Comparison of ENCODE assay signal across 19 cellular contexts in the genomic region with DNA sequence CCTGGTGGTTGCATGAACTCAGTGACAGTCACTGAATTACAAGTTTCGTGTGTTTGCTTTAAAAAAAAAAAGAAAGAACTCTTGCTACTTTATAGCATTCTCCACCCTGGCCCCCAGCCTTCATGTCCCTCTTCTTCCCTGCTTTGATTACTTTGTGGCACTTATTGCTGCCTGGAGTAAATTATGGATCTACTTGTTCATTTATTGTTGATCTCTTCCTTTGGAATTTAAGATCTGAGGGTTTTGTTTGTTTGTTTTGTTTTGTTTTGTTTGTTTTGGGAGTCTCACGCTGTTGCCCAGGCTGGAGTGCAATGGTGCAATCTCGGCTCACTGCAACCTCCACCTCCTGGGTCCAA.
A peak's percentile ranks its signal among the peaks of the same experiment; 100 is the strongest.
DNase-seq lines count a peak whose midpoint lies in the region; ATAC-seq, FAIRE-seq and TF ChIP-seq lines count a peak whose summit lies in the region.
"Had no signal": no experiment of that assay in that cellular context is flagged by ENCODE, and none has a peak within 500 bp of the region (broad histone marks: within the 10 kb centered on the region; RNA-seq: fewer than 3 reads in every experiment).

No MANE protein-coding gene starts in this region.

- no peak for DNase-seq in OCI-LY7 (ENCODE audit: low spot score)
- no peak for DNase-seq in esophagus squamous epithelium (lab: John Stamatoyannopoulos, UW)
- no peak for DNase-seq in pancreas
- no peak for DNase-seq in upper lobe of left lung
- DNase-seq in hypothalamus (lab: John Stamatoyannopoulos, UW): no peak
- DNase-seq in iPS-NIHi11 (ENCODE audit: low spot score): no peak
- no peak for DNase-seq in activated CD4-positive, alpha-beta memory T cell treated with anti-CD3 and anti-CD28 coated beads for 36 hours
- DNase-seq: activated CD4-positive, alpha-beta T cell treated with anti-CD3 and anti-CD28 coated beads, Interleukin-2, amount 50 U/mL, for 1 hour; activated naive CD8-positive, alpha-beta T cell treated with anti-CD3 and anti-CD28 coated beads, Interleukin-2, amount 10 ng/mL, durations not matched to agents 7 days and 5 days; activated T-cell treated with anti-CD3 and anti-CD28 coated beads, Interleukin-2, amount 50 U/mL, for 24 hours; midbrain; NCI-H2227 treated with DMSO at 0.1 percent for 48 hours; stimulated activated CD4-positive, alpha-beta T cell treated with anti-CD3 and anti-CD28 coated beads, Interleukin-2, amount 100 ng/mL, for 48 hours had no signal

- H3K27ac ChIP-seq in OCI-LY7 (ENCODE audit: low read depth, low read length, poor library complexity, severe bottlenecking) (peak overlapping the region; percentile 100), esophagus squamous epithelium (peak overlapping the region; percentile 16 to 79 (median 68)), pancreas (peak overlapping the region in 3 of 4 donors; percentile 35 to 58 (median 47)), upper lobe of left lung (peak overlapping the region; percentile 8 to 60 (median 34))
- H3K27ac ChIP-seq: cardiac muscle cell had no signal

- H3K9me2 ChIP-seq in OCI-LY7 (ENCODE audit: insufficient read depth, low read length): no peaks in the 10 kb centered on the region

- ATAC-seq in pancreas (no peak), upper lobe of left lung (ENCODE audit: low FRiP score in 2 of 2) (no peak), HG02973 (IDR thresholded peaks at IDR 0.05; ENCODE audit: unreplicated experiment) (no peak)

- H3K36me3 ChIP-seq in OCI-LY7 (ENCODE audit: insufficient read depth, low read length): peaks cover 70% of the 10 kb centered on the region
- H3K36me3 ChIP-seq in esophagus squamous epithelium: peaks cover 6 to 95% (median 17%) of the 10 kb centered on the region in 3 donors
- no peaks in the 10 kb centered on the region for H3K36me3 ChIP-seq in pancreas
- peaks cover 0 to 37% (median 13%) of the 10 kb centered on the region in 4 donors for H3K36me3 ChIP-seq in upper lobe of left lung

- peak overlapping the region; percentile 70 for H3K4me2 ChIP-seq in OCI-LY7 (ENCODE audit: low read length)

- H3K27me3 ChIP-seq in esophagus squamous epithelium (no peaks in the 10 kb centered on the region), pancreas (no peaks in the 10 kb centered on the region), upper lobe of left lung (no peaks in the 10 kb centered on the region)
- H3K27me3 ChIP-seq: BLaER1 treated with 17β-estradiol and CSF1 and Interleukin-3, amounts not matched to agents 10 nM and 100 nM; cardiac muscle cell; heart left ventricle had no signal

- H3K4me3 ChIP-seq in OCI-LY7 (ENCODE audit: low read depth, low read length, poor library complexity, severe bottlenecking) (no peak overlapping the region), esophagus squamous epithelium (no peak overlapping the region), pancreas (no peak overlapping the region), upper lobe of left lung (no peak overlapping the region)
- H3K4me3 ChIP-seq: BLaER1 treated with 17β-estradiol and CSF1 and Interleukin-3, amounts not matched to agents 10 nM and 100 nM; cardiac muscle cell; heart left ventricle had no signal

- H4K20me1 ChIP-seq in OCI-LY7 (ENCODE audit: insufficient read depth, low read length): no peaks in the 10 kb centered on the region

- peaks cover 71% of the 10 kb centered on the region for H3K4me1 ChIP-seq in OCI-LY7 (ENCODE audit: insufficient read depth, low read length, poor library complexity, severe bottlenecking)
- H3K4me1 ChIP-seq in esophagus squamous epithelium: peaks cover 3 to 39% (median 4%) of the 10 kb centered on the region in 3 donors
- H3K4me1 ChIP-seq in pancreas: peaks cover 29 to 32% (median 29%) of the 10 kb centered on the region in 3 donors
- H3K4me1 ChIP-seq in upper lobe of left lung: peaks cover 19 to 28% (median 23%) of the 10 kb centered on the region in 4 donors

- peaks cover 5% of the 10 kb centered on the region; the same call in 1 of the 2 replicates for H3K79me2 ChIP-seq in OCI-LY7 (ENCODE audit: insufficient read depth, low read depth, low read length)

- no peak for FAIRE-seq in pancreas (lab: Jason Lieb, UNC)
- FAIRE-seq: H54, keratinocyte had no signal

- intact Hi-C loops in OCI-LY7 (cut with micrococcal nuclease; ENCODE audit: unreplicated experiment): loop anchor here (1.0 to 2.0 kb wide), 4 partner anchors 8 to 240 kb away; a partner anchor contains a TSS
- intact Hi-C loops in esophagus squamous epithelium (cut with DNase I): no loop called here
- intact Hi-C loops in pancreas (cut with DNase I): no loop called here
- intact Hi-C loops in activated CD4-positive, alpha-beta memory T cell treated with anti-CD3 and anti-CD28 coated beads for 36 hours (cut with micrococcal nuclease): no loop called here

- TF ChIP-seq CTCF in OCI-LY7 (conservative IDR thresholded peaks at IDR 0.05; ENCODE audit: low read length) (no peak), esophagus squamous epithelium (IDR thresholded peaks at IDR 0.05) (no peak), pancreas (IDR thresholded peaks at IDR 0.05) (no peak), upper lobe of left lung (IDR thresholded peaks at IDR 0.05) (no peak)

- no peaks in the 10 kb centered on the region for H3K27me3 Mint-ChIP-seq in activated CD4-positive, alpha-beta memory T cell treated with anti-CD3 and anti-CD28 coated beads for 36 hours
- H3K27me3 Mint-ChIP-seq: activated naive CD8-positive, alpha-beta T cell treated with anti-CD3 and anti-CD28 coated beads, Interleukin-2, amount 10 ng/mL, durations not matched to agents 7 days and 5 days; activated T-cell treated with anti-CD3 and anti-CD28 coated beads, Interleukin-2, amount 50 U/mL, for 24 hours had no signal

- no peak for TF ChIP-seq EP300 in upper lobe of left lung (IDR thresholded peaks at IDR 0.05)

- no peak overlapping the region for H3K4me3 Mint-ChIP-seq in activated CD4-positive, alpha-beta memory T cell treated with anti-CD3 and anti-CD28 coated beads for 36 hours
- H3K4me3 Mint-ChIP-seq: activated naive CD8-positive, alpha-beta T cell treated with anti-CD3 and anti-CD28 coated beads, Interleukin-2, amount 10 ng/mL, durations not matched to agents 7 days and 5 days; activated T-cell treated with anti-CD3 and anti-CD28 coated beads, Interleukin-2, amount 50 U/mL, for 24 hours had no signal

- POLR2A ChIA-PET in OCI-LY7 (lab: Charles Lee): interaction anchor here (0.6 to 1.5 kb wide), 3 partner anchors 9 to 190 kb away, joined by 3 to 10 read pairs (median 5); no protein-coding TSS in a partner anchor
- POLR2A ChIA-PET in activated CD4-positive, alpha-beta memory T cell treated with anti-CD3 and anti-CD28 coated beads for 36 hours (lab: Charles Lee): no interaction called here

- CTCF ChIA-PET in OCI-LY7 (lab: Charles Lee; ENCODE audit: unreplicated experiment): interaction anchor here (0.6 kb wide), 2 partner anchors 9 to 56 kb away, joined by 3 to 4 read pairs; no protein-coding TSS in a partner anchor
- CTCF ChIA-PET in activated CD4-positive, alpha-beta memory T cell treated with anti-CD3 and anti-CD28 coated beads for 36 hours (lab: Charles Lee): no interaction called here

- WGBS in esophagus squamous epithelium, 2 donors: 65 to 93% methylated on average over 2 to 3 of the region's 3 CpGs
- 33 to 37% methylated on average over 3 of the region's 3 CpGs for WGBS in pancreas, 2 donors
- 61 to 74% methylated on average over 3 of the region's 3 CpGs for WGBS in upper lobe of left lung, 2 donors

- no peaks in the 10 kb centered on the region for H3K4me1 Mint-ChIP-seq in activated CD4-positive, alpha-beta memory T cell treated with anti-CD3 and anti-CD28 coated beads for 36 hours (ENCODE audit: low read depth)

- no TSS peak for BruUV-seq in OCI-LY7 (replicated peaks; lab: Mats Ljungman, UMichigan)

- H3K36me3 Mint-ChIP-seq in activated CD4-positive, alpha-beta memory T cell treated with anti-CD3 and anti-CD28 coated beads for 36 hours: peaks cover 30% of the 10 kb centered on the region

- H3K9me3 ChIP-seq in OCI-LY7 (ENCODE audit: low read length) (no peaks in the 10 kb centered on the region), esophagus squamous epithelium (no peaks in the 10 kb centered on the region), pancreas (no peaks in the 10 kb centered on the region), upper lobe of left lung (peaks cover 0 to under 1% (median 0%) of the 10 kb centered on the region in 4 donors)
- H3K9me3 ChIP-seq: BLaER1 treated with 17β-estradiol and CSF1 and Interleukin-3, amounts not matched to agents 10 nM and 100 nM; heart left ventricle had no signal

- no peaks in the 10 kb centered on the region for H3K9me3 Mint-ChIP-seq in activated CD4-positive, alpha-beta memory T cell treated with anti-CD3 and anti-CD28 coated beads for 36 hours
- H3K9me3 Mint-ChIP-seq: activated naive CD8-positive, alpha-beta T cell treated with anti-CD3 and anti-CD28 coated beads, Interleukin-2, amount 10 ng/mL, durations not matched to agents 7 days and 5 days; activated T-cell treated with anti-CD3 and anti-CD28 coated beads, Interleukin-2, amount 50 U/mL, for 24 hours had no signal

- no peak overlapping the region for H3K27ac Mint-ChIP-seq in activated CD4-positive, alpha-beta memory T cell treated with anti-CD3 and anti-CD28 coated beads for 36 hours
- H3K27ac Mint-ChIP-seq: activated naive CD8-positive, alpha-beta T cell treated with anti-CD3 and anti-CD28 coated beads, Interleukin-2, amount 10 ng/mL, durations not matched to agents 7 days and 5 days; activated T-cell treated with anti-CD3 and anti-CD28 coated beads, Interleukin-2, amount 50 U/mL, for 24 hours had no signal

- peak overlapping the region; percentile 54; the same call in 1 of the 2 replicates for H2AFZ ChIP-seq in OCI-LY7 (ENCODE audit: low read length)

- TF ChIP-seq POLR2A in esophagus squamous epithelium (IDR thresholded peaks at IDR 0.05) (no peak), upper lobe of left lung (IDR thresholded peaks at IDR 0.05) (no peak)

Comparison
In these comparisons a context has a peak if more than half of its experiments do, and no peak if none do; other contexts are left out.
1. H3K27ac ChIP-seq: peak in every context shown above with its lines; median percentile 100 in OCI-LY7; 68 in esophagus squamous epithelium; 47 in pancreas; 34 in upper lobe of left lung.